ENCODE assay signal across 21 cellular contexts in the genomic region with DNA sequence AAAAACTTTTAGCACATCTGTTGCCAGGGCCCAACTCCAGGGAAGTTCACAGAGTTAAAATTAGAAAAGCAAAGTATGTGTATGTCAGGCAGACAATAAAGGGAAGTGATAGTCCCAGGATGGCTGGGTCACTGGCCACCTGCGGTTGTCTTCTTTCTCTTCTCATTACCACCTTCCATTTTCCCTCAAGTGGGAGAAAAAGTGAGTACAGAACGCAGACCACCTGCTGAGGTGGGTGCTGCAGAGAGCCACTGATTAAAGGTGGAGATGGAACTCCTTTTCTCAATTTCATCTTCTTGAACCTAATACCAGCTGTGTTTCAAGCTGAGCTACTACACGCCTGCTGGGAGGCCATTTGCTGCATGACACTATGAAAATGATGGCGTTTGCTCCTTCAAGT.
A peak's percentile ranks its signal among the peaks of the same experiment; 100 is the strongest.
DNase-seq lines count a peak whose midpoint lies in the region; ATAC-seq and TF ChIP-seq lines count a peak whose summit lies in the region.
"Had no signal": no experiment of that assay in that cellular context is flagged by ENCODE, and none has a peak within 500 bp of the region (broad histone marks: within the 10 kb centered on the region; RNA-seq: fewer than 3 reads in every experiment).

No MANE protein-coding gene starts in this region.

- H3F3A ChIP-seq in Loucy (ENCODE audit: low read depth), result no peaks in the 10 kb centered on the region

- 64 to 72% (median 64%) methylated on average over 4 of the region's 4 CpGs for WGBS in ovary, 3 donors

- H3K4me1 ChIP-seq in BLaER1 (peaks cover 14% of the 10 kb centered on the region; the same call in 1 of the 2 replicates), Loucy (ENCODE audit: insufficient read depth, low read length, poor library complexity, severe bottlenecking) (peaks cover 4% of the 10 kb centered on the region), left lung (no peaks in the 10 kb centered on the region), ovary (ENCODE audit: insufficient read depth) (no peaks in the 10 kb centered on the region)
- H3K4me1 ChIP-seq: thyroid gland had no signal

- H3K27ac ChIP-seq in BLaER1 (no peak overlapping the region), left lung (no peak overlapping the region), ovary (no peak overlapping the region)
- H3K27ac ChIP-seq: BLaER1 treated with 17β-estradiol and CSF1 and Interleukin-3, amounts not matched to agents 10 nM and 100 nM; PC-9; thyroid gland had no signal

- intact Hi-C loops in left lung (cut with DNase I) (no loop called here), ovary (cut with DNase I) (no loop called here)

- H3K27me3 ChIP-seq in BLaER1 (no peaks in the 10 kb centered on the region), Loucy (ENCODE audit: insufficient read depth, low read length, poor library complexity, severe bottlenecking) (no peaks in the 10 kb centered on the region), left lung (no peaks in the 10 kb centered on the region), ovary (no peaks in the 10 kb centered on the region)
- H3K27me3 ChIP-seq: BLaER1 treated with 17β-estradiol and CSF1 and Interleukin-3, amounts not matched to agents 10 nM and 100 nM; thyroid gland had no signal

- no peaks in the 10 kb centered on the region for H3K36me3 ChIP-seq in BLaER1
- no peaks in the 10 kb centered on the region for H3K36me3 ChIP-seq in Loucy (ENCODE audit: insufficient read depth, low read length)
- no peaks in the 10 kb centered on the region for H3K36me3 ChIP-seq in left lung
- H3K36me3 ChIP-seq in ovary, result no peaks in the 10 kb centered on the region
- H3K36me3 ChIP-seq: BLaER1 treated with 17β-estradiol and CSF1 and Interleukin-3, amounts not matched to agents 10 nM and 100 nM; thyroid gland had no signal

- TF ChIP-seq CTCF in Loucy (conservative IDR thresholded peaks at IDR 0.05; ENCODE audit: low read length) (no peak), left lung (IDR thresholded peaks at IDR 0.05) (no peak), ovary (IDR thresholded peaks at IDR 0.05) (no peak)

- H4K20me1 ChIP-seq in BLaER1, result no peaks in the 10 kb centered on the region
- H4K20me1 ChIP-seq in Loucy (ENCODE audit: insufficient read depth, low read length, poor library complexity, severe bottlenecking), result no peaks in the 10 kb centered on the region
- H4K20me1 ChIP-seq: BLaER1 treated with 17β-estradiol and CSF1 and Interleukin-3, amounts not matched to agents 10 nM and 100 nM had no signal

- no peaks in the 10 kb centered on the region for H3K9me2 ChIP-seq in Loucy (replicated peaks; ENCODE audit: low read depth, low read length)
- H3K9me2 ChIP-seq: SK-N-SH had no signal

- TF ChIP-seq EP300 in ovary (IDR thresholded peaks at IDR 0.05), result no peak

- H3K9ac ChIP-seq in BLaER1, result no peak overlapping the region
- H3K9ac ChIP-seq in Loucy (ENCODE audit: low read depth, low read length, poor library complexity, severe bottlenecking), result no peak overlapping the region
- H3K9ac ChIP-seq: BLaER1 treated with 17β-estradiol and CSF1 and Interleukin-3, amounts not matched to agents 10 nM and 100 nM; SK-N-SH had no signal

- ATAC-seq in GM19324 (IDR thresholded peaks at IDR 0.05; ENCODE audit: low FRiP score, unreplicated experiment) (peak; percentile 50), HG02571 (IDR thresholded peaks at IDR 0.05; ENCODE audit: unreplicated experiment) (peak; percentile 51), GM18868 (IDR thresholded peaks at IDR 0.05; ENCODE audit: unreplicated experiment) (no peak), left lung (no peak)
- ATAC-seq: activated CD8-positive, alpha-beta T cell treated with anti-CD3 and anti-CD28 coated beads for 36 hours; HCT116 had no signal

- H3K4me3 ChIP-seq in BLaER1, result no peak overlapping the region
- no peak overlapping the region for H3K4me3 ChIP-seq in Loucy (ENCODE audit: low read length, poor library complexity, severe bottlenecking)
- no peak overlapping the region for H3K4me3 ChIP-seq in left lung
- no peak overlapping the region for H3K4me3 ChIP-seq in ovary
- H3K4me3 ChIP-seq: BLaER1 treated with 17β-estradiol and CSF1 and Interleukin-3, amounts not matched to agents 10 nM and 100 nM; PC-9; thyroid gland had no signal

- peak overlapping the region; percentile 61 for H2AFZ ChIP-seq in Loucy (ENCODE audit: low read length)
- H2AFZ ChIP-seq: PC-9 had no signal

- TF ChIP-seq POLR2A in ovary (IDR thresholded peaks at IDR 0.05), result no peak

- H3K4me2 ChIP-seq in BLaER1 (peak overlapping the region; percentile 20; the same call in 1 of the 2 replicates), Loucy (ENCODE audit: low read depth, low read length, poor library complexity, severe bottlenecking) (no peak overlapping the region)
- H3K4me2 ChIP-seq: PC-9, SK-N-SH had no signal

- no peaks in the 10 kb centered on the region for H3K9me3 ChIP-seq in BLaER1
- no peaks in the 10 kb centered on the region for H3K9me3 ChIP-seq in Loucy (ENCODE audit: insufficient read depth, low read depth, low read length)
- H3K9me3 ChIP-seq in left lung, result no peaks in the 10 kb centered on the region
- no peaks in the 10 kb centered on the region for H3K9me3 ChIP-seq in ovary
- H3K9me3 ChIP-seq: BLaER1 treated with 17β-estradiol and CSF1 and Interleukin-3, amounts not matched to agents 10 nM and 100 nM; SK-N-SH; thyroid gland had no signal

- no peaks in the 10 kb centered on the region for H3K79me2 ChIP-seq in Loucy (ENCODE audit: insufficient read depth, low read length)

- DNase-seq in left lung (no peak), SHP77 (lab: John Stamatoyannopoulos, UW) (no peak), ovary (no peak)
- DNase-seq: 8988T; activated CD8-positive, alpha-beta T cell treated with anti-CD3 and anti-CD28 coated beads for 36 hours; central memory CD4-positive, alpha-beta T cell; DMS153; effector memory CD4-positive, alpha-beta T cell; hypothalamus; NCI-H187 treated with DMSO at 0.1 percent for 48 hours; PC-9; stimulated activated CD4-positive, alpha-beta T cell treated with anti-CD3 and anti-CD28 coated beads, Interleukin-4, amount 100 ng/mL, for 1 hour; thyroid gland had no signal

Comparison
In these comparisons a context has a peak if more than half of its experiments do, and no peak if none do; other contexts are left out.
1. ATAC-seq: peak in GM19324 (single experiment) and HG02571 (single experiment); none in GM18868 (single experiment) and left lung (single experiment).